ENCODE assay signal across 1 cellular context in genomic region chr16:85447657-85448313, GRCh38.
TF ChIP-seq lines count a peak whose summit lies in the region.

No MANE protein-coding gene starts in this region.

TF ChIP-seq in HEK293, 187 proteins besides CTCF, POLR2A, EP300 and RAD21 (continued from another document):
- TF ChIP-seq WT1 (tag by site-specific recombination; IDR thresholded peaks at IDR 0.05) (no peak), ZFP69B (tag by site-specific recombination; IDR thresholded peaks at IDR 0.05) (no peak), IKZF3 (tag by site-specific recombination; IDR thresholded peaks at IDR 0.05) (no peak), ZNF768 (tag by site-specific recombination; IDR thresholded peaks at IDR 0.05) (peak; percentile 73; the same call in 1 of the 2 replicates), ZBTB17 (tag by site-specific recombination; IDR thresholded peaks at IDR 0.05) (peak; percentile 95)
